8 cellular contexts compared by ENCODE assay signal in genomic region chr10:92591550-92592140, GRCh38. TPM values are rescaled to one million over a fixed set of nuclear protein-coding genes. Genes with fewer than 3 reads are reported as not detected.
DNase-seq lines count a peak whose midpoint lies in the region; ATAC-seq and TF ChIP-seq lines count a peak whose summit lies in the region.

No MANE protein-coding gene starts in this region.

- no peak for TF ChIP-seq CTCF in DND-41 (IDR thresholded peaks at IDR 0.05; ENCODE audit: borderline replicate concordance, extremely low read depth, low read length, poor library complexity, severe bottlenecking)
- TF ChIP-seq CTCF in KMS-11 (conservative IDR thresholded peaks at IDR 0.05; ENCODE audit: low read depth, low read length), result no peak
- no peak for TF ChIP-seq CTCF in fibroblast of pulmonary artery (IDR thresholded peaks at IDR 0.05; ENCODE audit: low read length, missing control alignments)
- TF ChIP-seq CTCF in nephron progenitor cell (IDR thresholded peaks at IDR 0.05), result no peak

- H3K4me2 ChIP-seq in DND-41 (ENCODE audit: insufficient read depth, low read length), result peak overlapping the region; percentile 86
- peak overlapping the region; percentile 38 for H3K4me2 ChIP-seq in KMS-11

- H3K27ac Mint-ChIP-seq in activated T-helper 2 cell treated with anti-CD3 and anti-CD28 coated beads, Interferon-gamma antibody, Interleukin-2, Interleukin-4, amounts not matched to agents 10 μg/mL and 5 μg/mL and 100 μg/mL, durations not matched to agents 14 hours and 24 hours and 36 hours, result peak overlapping the region; percentile 100
- peak overlapping the region; percentile 98 for H3K27ac Mint-ChIP-seq in nephron progenitor cell

- H3K9ac ChIP-seq in DND-41 (ENCODE audit: low read depth, low read length), result peak overlapping the region; percentile 80
- peak overlapping the region; percentile 90 for H3K9ac ChIP-seq in KMS-11

- H3K27ac ChIP-seq in DND-41 (ENCODE audit: low read length), result peak overlapping the region; percentile 88
- peak overlapping the region; percentile 93 for H3K27ac ChIP-seq in KMS-11

- H3K4me3 Mint-ChIP-seq in activated T-helper 2 cell treated with anti-CD3 and anti-CD28 coated beads, Interferon-gamma antibody, Interleukin-2, Interleukin-4, amounts not matched to agents 10 μg/mL and 5 μg/mL and 100 μg/mL, durations not matched to agents 14 hours and 24 hours and 36 hours (ENCODE audit: low read depth), result peak overlapping the region; percentile 91
- peak overlapping the region; percentile 97 for H3K4me3 Mint-ChIP-seq in nephron progenitor cell

- peaks cover 5% of the 10 kb centered on the region for H3K36me3 Mint-ChIP-seq in activated T-helper 2 cell treated with anti-CD3 and anti-CD28 coated beads, Interferon-gamma antibody, Interleukin-2, Interleukin-4, amounts not matched to agents 10 μg/mL and 5 μg/mL and 100 μg/mL, durations not matched to agents 14 hours and 24 hours and 36 hours (ENCODE audit: low read depth)
- peaks cover 11% of the 10 kb centered on the region for H3K36me3 Mint-ChIP-seq in nephron progenitor cell (ENCODE audit: low read depth)

- H3K9me3 Mint-ChIP-seq in activated T-helper 2 cell treated with anti-CD3 and anti-CD28 coated beads, Interferon-gamma antibody, Interleukin-2, Interleukin-4, amounts not matched to agents 10 μg/mL and 5 μg/mL and 100 μg/mL, durations not matched to agents 14 hours and 24 hours and 36 hours, result no peaks in the 10 kb centered on the region
- peaks cover 9% of the 10 kb centered on the region for H3K9me3 Mint-ChIP-seq in nephron progenitor cell

- peaks cover 7% of the 10 kb centered on the region for H3K36me3 ChIP-seq in DND-41 (ENCODE audit: insufficient read depth, low read length)
- H3K36me3 ChIP-seq in KMS-11 (ENCODE audit: insufficient read depth), result 0 out of 2 replicates have a peak, but pooled peaks cover 3% of the 10 kb centered on the region

- H3K79me2 ChIP-seq in DND-41 (ENCODE audit: insufficient read depth, low read length), result peaks cover 48% of the 10 kb centered on the region
- H3K79me2 ChIP-seq in KMS-11 (ENCODE audit: insufficient read depth, low read depth), result peaks cover 37% of the 10 kb centered on the region

- peaks cover 24% of the 10 kb centered on the region for H4K20me1 ChIP-seq in DND-41 (ENCODE audit: insufficient read depth, low read length)
- H4K20me1 ChIP-seq in KMS-11 (ENCODE audit: insufficient read depth), result peaks cover 19% of the 10 kb centered on the region

- H3K27me3 Mint-ChIP-seq in activated T-helper 2 cell treated with anti-CD3 and anti-CD28 coated beads, Interferon-gamma antibody, Interleukin-2, Interleukin-4, amounts not matched to agents 10 μg/mL and 5 μg/mL and 100 μg/mL, durations not matched to agents 14 hours and 24 hours and 36 hours (ENCODE audit: low read depth), result no peaks in the 10 kb centered on the region
- H3K27me3 Mint-ChIP-seq in nephron progenitor cell (ENCODE audit: low read depth, poor library complexity), result no peaks in the 10 kb centered on the region

- peak overlapping the region; percentile 38 to 66; a peak in 3 of 4 replicates for H3K4me3 ChIP-seq in DND-41 (ENCODE audit: low read depth in 1 of 2, low read length in 2 of 2)
- H3K4me3 ChIP-seq in KMS-11 (IDR thresholded peaks at IDR 0.05; ENCODE audit: insufficient read depth, low read depth, low read length), result no peak overlapping the region
- H3K4me3 ChIP-seq in fibroblast of pulmonary artery (replicated peaks; ENCODE audit: low read depth, low read length), result peak overlapping the region; percentile 90

- peak; percentile 89 for DNase-seq in DND-41
- peak; percentile 92 for DNase-seq in RPMI7951 (ENCODE audit: low read depth)
- peak; percentile 90 for DNase-seq in activated T-helper 2 cell treated with anti-CD3 and anti-CD28 coated beads, Interferon-gamma antibody, Interleukin-2, Interleukin-4, amounts not matched to agents 10 μg/mL and 5 μg/mL and 100 μg/mL, durations not matched to agents 14 hours and 24 hours and 36 hours (ENCODE audit: low spot score)
- peak; percentile 95 for DNase-seq in fibroblast of pulmonary artery (ENCODE audit: low read depth)
- peak; percentile 80 for DNase-seq in nephron progenitor cell
- DNase-seq in stimulated activated naive CD8-positive, alpha-beta T cell treated with anti-CD3 and anti-CD28 coated beads, Interleukin-15, Interleukin-2, amounts not matched to agents 100 U/mL and 50 U/mL, for 24 hours, result peak; percentile 91

- ATAC-seq in DND-41 (ENCODE audit: insufficient read depth, low read depth) (peak; percentile 81), GM21786 (IDR thresholded peaks at IDR 0.05; ENCODE audit: unreplicated experiment) (peak; percentile 75)
- ATAC-seq in stimulated activated naive CD8-positive, alpha-beta T cell treated with anti-CD3 and anti-CD28 coated beads, Interleukin-15, Interleukin-2, amounts not matched to agents 100 U/mL and 50 U/mL, for 24 hours, result peak; percentile 93

- H3K27me3 ChIP-seq in DND-41 (ENCODE audit: insufficient read depth, low read length, poor library complexity), result no peaks in the 10 kb centered on the region
- no peaks in the 10 kb centered on the region for H3K27me3 ChIP-seq in KMS-11 (ENCODE audit: insufficient read depth, low read depth)

- H3K9me3 ChIP-seq in DND-41 (ENCODE audit: insufficient read depth, low read length, severe bottlenecking), result no peaks in the 10 kb centered on the region

- H3K4me1 Mint-ChIP-seq in activated T-helper 2 cell treated with anti-CD3 and anti-CD28 coated beads, Interferon-gamma antibody, Interleukin-2, Interleukin-4, amounts not matched to agents 10 μg/mL and 5 μg/mL and 100 μg/mL, durations not matched to agents 14 hours and 24 hours and 36 hours (ENCODE audit: low read depth), result peaks cover 38% of the 10 kb centered on the region
- H3K4me1 Mint-ChIP-seq in nephron progenitor cell, result peaks cover 52% of the 10 kb centered on the region

- intact Hi-C loops in activated T-helper 2 cell treated with anti-CD3 and anti-CD28 coated beads, Interferon-gamma antibody, Interleukin-2, Interleukin-4, amounts not matched to agents 10 μg/mL and 5 μg/mL and 100 μg/mL, durations not matched to agents 14 hours and 24 hours and 36 hours (cut with micrococcal nuclease), result loop anchor here (1.0 to 10.0 kb wide), 7 partner anchors 17 to 913 kb away; partner anchors contain the start of genes CPEB3, EXOC6, IDE and MARCHF5

- H2AFZ ChIP-seq in DND-41 (ENCODE audit: low read depth, low read length), result peak overlapping the region; percentile 92
- H2AFZ ChIP-seq in KMS-11 (ENCODE audit: low read depth), result peak overlapping the region; percentile 62

- H3K4me1 ChIP-seq in DND-41 (ENCODE audit: insufficient read depth, low read length) (peaks cover 43% of the 10 kb centered on the region), KMS-11 (ENCODE audit: low read depth, poor library complexity, severe bottlenecking) (peaks cover 33% of the 10 kb centered on the region)

RNA-seq across cellular contexts. Expression of gene KIF11, which starts 1.3 kb away (rescaled TPM):
- total RNA-seq in RPMI7951 (2014; rRNA removed; shearing (Covaris generic)), result 58.1 and 66.2 TPM in 2 replicates
- 41.4 and 44.9 TPM in 2 replicates for total RNA-seq in activated T-helper 2 cell treated with anti-CD3 and anti-CD28 coated beads, Interferon-gamma antibody, Interleukin-2, Interleukin-4, amounts not matched to agents 10 μg/mL and 5 μg/mL and 100 μg/mL, durations not matched to agents 14 hours and 24 hours and 36 hours

RNA-seq across cellular contexts. Expression of gene IDE, which starts 17.8 kb away (rescaled TPM):
- 11.2 and 13.9 TPM in 2 replicates for total RNA-seq in RPMI7951 (2014; rRNA removed; shearing (Covaris generic))
- 45.3 and 47.2 TPM in 2 replicates for total RNA-seq in activated T-helper 2 cell treated with anti-CD3 and anti-CD28 coated beads, Interferon-gamma antibody, Interleukin-2, Interleukin-4, amounts not matched to agents 10 μg/mL and 5 μg/mL and 100 μg/mL, durations not matched to agents 14 hours and 24 hours and 36 hours
